In the genomic region with DNA sequence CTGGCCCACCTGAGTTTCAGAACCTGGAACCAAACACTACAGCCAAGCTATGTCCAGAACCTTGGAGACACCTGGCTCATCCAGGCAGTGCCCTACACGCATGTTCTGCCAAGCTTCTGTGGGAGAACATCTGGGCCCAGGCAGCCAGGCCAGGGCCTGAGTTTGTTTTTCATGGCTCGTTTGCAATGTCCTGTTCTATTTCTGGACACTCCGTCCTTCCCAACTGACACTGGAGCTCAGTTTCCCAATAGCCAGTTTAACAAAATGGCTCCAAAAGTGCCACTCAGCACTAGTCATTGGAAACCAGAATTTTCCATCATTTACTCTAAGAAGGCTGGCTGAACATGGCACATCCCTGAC, we compare ENCODE assay signal across 25 cellular contexts. TPM values are rescaled to one million over a fixed set of nuclear protein-coding genes. Genes with fewer than 3 reads are reported as not detected.
DNase-seq lines count a peak whose midpoint lies in the region; ATAC-seq, FAIRE-seq and TF ChIP-seq lines count a peak whose summit lies in the region.
"Had no signal": no experiment of that assay in that cellular context is flagged by ENCODE, and none has a peak within 500 bp of the region (broad histone marks: within the 10 kb centered on the region; RNA-seq: fewer than 3 reads in every experiment).

No MANE protein-coding gene starts in this region.

- TF ChIP-seq CTCF in chondrocyte (IDR thresholded peaks at IDR 0.05) (no peak), HepG2 (CRISPR knock-in tag; IDR thresholded peaks at IDR 0.05) (no peak)

- in situ Hi-C loops in HepG2 (cut with HindIII; ENCODE audit: extremely low pct_ligation_motif_present, low pct_unique_long_range_greater_than_20kb) (no loop called here), HAP-1 (cut with MboI; ENCODE audit: low sequenced_read_pairs) (no loop called here)

- H3K36me3 ChIP-seq in HepG2 (replicated peaks in 1 of 2; ENCODE audit: control insufficient read depth in 1 of 2, insufficient read depth in 2 of 2, low read length in 2 of 2) (no peaks in the 10 kb centered on the region), HAP-1 (replicated peaks) (no peaks in the 10 kb centered on the region)
- H3K36me3 ChIP-seq: transverse colon had no signal

- 89% methylated on average over 3 of the region's 3 CpGs for WGBS in HepG2 (ENCODE audit: low lambda C conversion rate)

- H3K27me3 Mint-ChIP-seq in chondrocyte (ENCODE audit: low read depth): no peaks in the 10 kb centered on the region
- H3K27me3 Mint-ChIP-seq: progenitor cell of endocrine pancreas had no signal

- TF ChIP-seq EP300 in HepG2 (IDR thresholded peaks at IDR 0.05; ENCODE audit: low read depth in 2 of 2, low read length in 2 of 2) (no peak), HepG2 (CRISPR knock-in tag; IDR thresholded peaks at IDR 0.05; ENCODE audit: borderline replicate concordance) (no peak)

- H3K9me3 ChIP-seq in HepG2 (ENCODE audit: low read length) (no peaks in the 10 kb centered on the region; the same call in 1 of the 2 replicates), HAP-1 (no peaks in the 10 kb centered on the region)
- H3K9me3 ChIP-seq: esophagus squamous epithelium, transverse colon had no signal

- H3K4me1 ChIP-seq in HepG2 (ENCODE audit: insufficient read depth, low read length): peaks cover 71% of the 10 kb centered on the region
- H3K4me1 ChIP-seq in HAP-1: no peaks in the 10 kb centered on the region

- POLR2A ChIA-PET in HepG2 (lab: Yijun Ruan, JAX): interaction anchor here (1.0 to 1.5 kb wide), 3 partner anchors 29 to 50 kb away, joined by 3 to 8 read pairs (median 5); a partner anchor contains a TSS

- intact Hi-C loops in HepG2 (cut with micrococcal nuclease; ENCODE audit: unreplicated experiment): loop anchor here (5.0 to 10.0 kb wide), 2 partner anchors 52 to 120 kb away; no protein-coding TSS in a partner anchor

- H3K4me3 Mint-ChIP-seq in chondrocyte (ENCODE audit: unreplicated experiment): no peak overlapping the region
- H3K4me3 Mint-ChIP-seq: activated naive CD4-positive, alpha-beta T cell treated with anti-CD3 and anti-CD28 coated beads for 36 hours had no signal

- no peaks in the 10 kb centered on the region for H4K20me1 ChIP-seq in HepG2 (ENCODE audit: insufficient read depth, low read length)

- H3K27ac Mint-ChIP-seq in chondrocyte (ENCODE audit: unreplicated experiment): peak overlapping the region; percentile 77
- H3K27ac Mint-ChIP-seq: activated naive CD4-positive, alpha-beta T cell treated with anti-CD3 and anti-CD28 coated beads for 36 hours had no signal

- TF ChIP-seq RAD21 in HepG2 (CRISPR knock-in tag; IDR thresholded peaks at IDR 0.05): no peak

- TF ChIP-seq POLR2A in HepG2 (IDR thresholded peaks at IDR 0.05; ENCODE audit: insufficient read depth in 1 of 2, low read depth in 2 of 2, low read length in 2 of 2): no peak

- FAIRE-seq in HepG2 (lab: Jason Lieb, UNC): no peak
- FAIRE-seq: GM19239 had no signal

- H3K27ac ChIP-seq in HepG2 (ENCODE audit: extremely low read length, insufficient read depth, low read length): no peak overlapping the region
- H3K27ac ChIP-seq: 22Rv1, esophagus squamous epithelium, transverse colon had no signal

- no TSS peak for BruUV-seq in HepG2 (replicated peaks; lab: Mats Ljungman, UMichigan)

- H3K4me3 ChIP-seq in HepG2 (replicated peaks in 1 of 3; ENCODE audit: insufficient read depth in 1 of 3, low read depth in 2 of 3, low read length in 3 of 3) (no peak overlapping the region), HAP-1 (no peak overlapping the region)
- H3K4me3 ChIP-seq: esophagus squamous epithelium, transverse colon had no signal

- H2AFZ ChIP-seq in HepG2 (ENCODE audit: low read length): no peak overlapping the region

- H3K4me1 Mint-ChIP-seq in chondrocyte (ENCODE audit: low read depth): peaks cover 36% of the 10 kb centered on the region

- H3K79me2 ChIP-seq in HepG2 (ENCODE audit: insufficient read depth, low read length): no peaks in the 10 kb centered on the region

- peaks cover 2% of the 10 kb centered on the region for H3K9me3 Mint-ChIP-seq in chondrocyte (ENCODE audit: low read depth)
- H3K9me3 Mint-ChIP-seq: activated naive CD4-positive, alpha-beta T cell treated with anti-CD3 and anti-CD28 coated beads for 36 hours had no signal

- DNase-seq in DMS53 (lab: John Stamatoyannopoulos, UW) (peak; percentile 84), DMS53 treated with DMSO at 0.1 percent for 48 hours (lab: John Stamatoyannopoulos, UW; ENCODE audit: unreplicated experiment) (no peak), chondrocyte (ENCODE audit: low spot score) (no peak), HepG2 (ENCODE audit: low spot score) (no peak), stromal cell of bone marrow (ENCODE audit: low read depth) (peak; percentile 41), NCI-H1105 treated with DMSO at 0.1 percent for 48 hours (lab: John Stamatoyannopoulos, UW) (no peak), NCI-H128 (lab: John Stamatoyannopoulos, UW; ENCODE audit: unreplicated experiment) (no peak), HAP-1 (ENCODE audit: low spot score in 2 of 2) (no peak)
- DNase-seq: activated CD4-positive, alpha-beta T cell treated with anti-CD3 and anti-CD28 coated beads for 1 hour; activated CD8-positive, alpha-beta memory T cell treated with anti-CD3 and anti-CD28 coated beads for 24 hours; activated naive CD4-positive, alpha-beta T cell treated with anti-CD3 and anti-CD28 coated beads for 36 hours; activated T-cell treated with anti-CD3 and anti-CD28 coated beads, Interleukin-2, amount 50 U/mL, for 48 hours; effector CD8-positive, alpha-beta T cell; esophagus squamous epithelium; Karpas-422; NCI-H187 treated with DMSO at 0.1 percent for 48 hours; SIG-M5; stimulated activated CD4-positive, alpha-beta T cell treated with anti-CD3 and anti-CD28 coated beads, Interleukin-4, amount 100 ng/mL, for 1 hour; stimulated activated naive CD4-positive, alpha-beta T cell treated with Interleukin-2 at 50 U/mL for 16 hours; transverse colon had no signal

- no peak overlapping the region for H3K9ac ChIP-seq in HepG2 (ENCODE audit: insufficient read depth, low read depth, low read length)

- H3K4me2 ChIP-seq in HepG2 (ENCODE audit: low read depth, low read length): no peak overlapping the region; the same call in 1 of the 2 replicates

- H3K36me3 Mint-ChIP-seq in chondrocyte (ENCODE audit: low read depth): no peaks in the 10 kb centered on the region

- CTCF ChIA-PET in HepG2 (lab: Yijun Ruan, JAX; ENCODE audit: low intra/inter-chr PET ratio, low total read pairs): no interaction called here

- ATAC-seq in HepG2: no peak

- H3K27me3 ChIP-seq in HepG2 (ENCODE audit: control insufficient read depth in 1 of 2, insufficient read depth in 2 of 2, low read length in 2 of 2): no peaks in the 10 kb centered on the region
- H3K27me3 ChIP-seq in HAP-1 (ENCODE audit: low read depth): peaks cover under 1% of the 10 kb centered on the region; the same call in 1 of the 2 replicates
- H3K27me3 ChIP-seq: esophagus squamous epithelium, transverse colon had no signal

TF ChIP-seq in HepG2, 621 proteins besides CTCF, POLR2A, EP300 and RAD21:
- TF ChIP-seq FOXC1 (CRISPR knock-in tag; IDR thresholded peaks at IDR 0.05; ENCODE audit: borderline replicate concordance): no peak
- TF ChIP-seq, protein P1, sequence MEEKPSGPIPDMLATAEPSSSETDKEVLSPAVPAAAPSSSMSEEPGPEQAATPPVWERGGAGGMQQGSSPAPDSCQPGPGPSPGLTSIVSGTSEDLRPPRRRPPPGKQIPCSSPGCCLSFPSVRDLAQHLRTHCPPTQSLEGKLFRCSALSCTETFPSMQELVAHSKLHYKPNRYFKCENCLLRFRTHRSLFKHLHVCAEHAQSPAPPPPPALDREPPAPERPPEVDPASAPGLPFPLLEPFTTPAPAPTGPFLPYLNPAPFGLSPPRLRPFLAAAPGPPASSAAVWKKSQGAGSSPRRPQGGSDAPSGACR (CRISPR knock-in tag; IDR thresholded peaks at IDR 0.05): 0 out of 2 replicates have a peak, but pooled peaks have one; percentile 8

RNA-seq across cellular contexts. Expression of a gene that starts 38.6 kb away (rescaled TPM):
- total RNA-seq in chondrocyte (0.33 to 0.42 TPM (median 0.39 TPM) in 3 replicates), HepG2 (2016; rRNA removed; fragmentation: Illumina TruSeq; extraction: Trizol) (3.1 and 3.7 TPM in 2 replicates)
- 2.1 and 2.2 TPM in 2 replicates for total RNA-seq in HepG2 (2016; cell fraction: cytosol; rRNA removed; fragmentation: Illumina TruSeq; extraction: Trizol; ENCODE audit: low read depth)
- 2.6 and 3.8 TPM in 2 replicates for total RNA-seq in HepG2 (2016; cell fraction: insoluble cytoplasmic fraction; rRNA removed; fragmentation: Illumina TruSeq; extraction: Trizol)
- 2.4 and 3.8 TPM in 2 replicates for total RNA-seq in HepG2 (2016; cell fraction: membrane; rRNA removed; fragmentation: Illumina TruSeq; extraction: Trizol)
- 7.9 and 8.9 TPM in 2 replicates for total RNA-seq in HepG2 (2016; cell fraction: nucleus; rRNA removed; fragmentation: Illumina TruSeq; extraction: Trizol)
- 2.6 and 2.8 TPM in 2 replicates for polyA plus RNA-seq in HepG2 (2011; rRNA removed)
- polyA plus RNA-seq in HepG2 (2011; cell fraction: cytosol; rRNA removed): 1.7 and 2.1 TPM in 2 replicates
- polyA plus RNA-seq in HepG2 (2011; cell fraction: nucleus; rRNA removed): 4.9 and 6.9 TPM in 2 replicates
- polyA plus RNA-seq in HepG2 (2012): 1.7 and 2.5 TPM in 2 replicates
- 0.76 and 1.0 TPM in 2 replicates for polyA plus RNA-seq in HepG2 (2016; cell fraction: cytosol; fragmentation: Illumina TruSeq; extraction: Trizol; ENCODE audit: low read depth)
- polyA plus RNA-seq in HepG2 (2016; cell fraction: insoluble cytoplasmic fraction; fragmentation: Illumina TruSeq; extraction: Trizol; ENCODE audit: low read depth): 2.7 and 3.7 TPM in 2 replicates
- polyA plus RNA-seq in HepG2 (2016; cell fraction: membrane; fragmentation: Illumina TruSeq; extraction: Trizol; ENCODE audit: low read depth): 1.4 and 1.7 TPM in 2 replicates
- polyA plus RNA-seq in HepG2 (2016; cell fraction: nucleus; fragmentation: Illumina TruSeq; extraction: Trizol; ENCODE audit: insufficient read depth, low read depth): 11.0 and 12.4 TPM in 2 replicates
- polyA minus RNA-seq in HepG2 (2011; rRNA and poly(A)+ RNA removed; ENCODE audit: low replicate concordance): 4.5 and 13.0 TPM in 2 replicates
- polyA minus RNA-seq in HepG2 (2011; cell fraction: cytosol; rRNA and poly(A)+ RNA removed): 2.0 and 2.5 TPM in 2 replicates
- polyA minus RNA-seq in HepG2 (2011; cell fraction: nucleus; rRNA and poly(A)+ RNA removed): 8.4 and 9.1 TPM in 2 replicates
- total RNA-seq: activated naive CD4-positive, alpha-beta T cell treated with anti-CD3 and anti-CD28 coated beads for 36 hours; OCI-LY7 had no signal
- polyA plus RNA-seq: neural cell had no signal

Comparison
In these comparisons a context has a peak if more than half of its experiments do, and no peak if none do; other contexts are left out.
1. DNase-seq: peak in DMS53 (single experiment) and stromal cell of bone marrow (single experiment); none in DMS53 treated with DMSO at 0.1 percent for 48 hours (single experiment), chondrocyte (single experiment), HepG2 (single experiment), NCI-H1105 treated with DMSO at 0.1 percent for 48 hours (single experiment), NCI-H128 (single experiment) and HAP-1 (0 of 2).